In genomic region chr3:186567072-186567921, GRCh38 we compare ENCODE assay signal across 8 cellular contexts. TPM values are rescaled to one million over a fixed set of nuclear protein-coding genes. Genes with fewer than 3 reads are reported as not detected.
DNase-seq lines count a peak whose midpoint lies in the region; TF ChIP-seq lines count a peak whose summit lies in the region.

TBCCD1 (minus strand) TSS chr3:186567339; CDS start chr3:186564329, 3,010 bp downstream.

- H3K4me1 Mint-ChIP-seq in nephron progenitor cell: peaks cover 47% of the 10 kb centered on the region
- peaks cover 69% of the 10 kb centered on the region for H3K4me1 Mint-ChIP-seq in stimulated activated naive CD8-positive, alpha-beta T cell treated with anti-CD3 and anti-CD28 coated beads, Interleukin-15, Interleukin-2, amounts not matched to agents 100 ng/mL and 50 ng/mL, for 24 hours (ENCODE audit: low read depth)

- TF ChIP-seq CTCF in nephron progenitor cell (IDR thresholded peaks at IDR 0.05): no peak

- peak within 1 kb of the TSS; percentile 91 for H3K4me3 Mint-ChIP-seq in nephron progenitor cell
- H3K4me3 Mint-ChIP-seq in stimulated activated naive CD8-positive, alpha-beta T cell treated with anti-CD3 and anti-CD28 coated beads, Interleukin-15, Interleukin-2, amounts not matched to agents 100 ng/mL and 50 ng/mL, for 24 hours: peak within 1 kb of the TSS; percentile 99

- no peaks in the 10 kb centered on the region for H3K9me3 Mint-ChIP-seq in nephron progenitor cell
- H3K9me3 Mint-ChIP-seq in stimulated activated naive CD8-positive, alpha-beta T cell treated with anti-CD3 and anti-CD28 coated beads, Interleukin-15, Interleukin-2, amounts not matched to agents 100 ng/mL and 50 ng/mL, for 24 hours: no peaks in the 10 kb centered on the region

- H3K27me3 Mint-ChIP-seq in nephron progenitor cell (ENCODE audit: low read depth, poor library complexity): no peaks in the 10 kb centered on the region
- no peaks in the 10 kb centered on the region for H3K27me3 Mint-ChIP-seq in stimulated activated naive CD8-positive, alpha-beta T cell treated with anti-CD3 and anti-CD28 coated beads, Interleukin-15, Interleukin-2, amounts not matched to agents 100 ng/mL and 50 ng/mL, for 24 hours

- H3K27ac Mint-ChIP-seq in nephron progenitor cell: peak within 1 kb of the TSS; percentile 91
- H3K27ac Mint-ChIP-seq in stimulated activated naive CD8-positive, alpha-beta T cell treated with anti-CD3 and anti-CD28 coated beads, Interleukin-15, Interleukin-2, amounts not matched to agents 100 ng/mL and 50 ng/mL, for 24 hours: peak within 1 kb of the TSS; percentile 88

- no peaks in the 10 kb centered on the region for H3K36me3 ChIP-seq in H7 (replicated peaks; ENCODE audit: control insufficient read depth, insufficient read depth, low read length)

- H3K27me3 ChIP-seq in H7 (ENCODE audit: control insufficient read depth, insufficient read depth, low read length): no peaks in the 10 kb centered on the region

- H3K36me3 Mint-ChIP-seq in nephron progenitor cell (ENCODE audit: low read depth): peaks cover 7% of the 10 kb centered on the region
- peaks cover 34% of the 10 kb centered on the region for H3K36me3 Mint-ChIP-seq in stimulated activated naive CD8-positive, alpha-beta T cell treated with anti-CD3 and anti-CD28 coated beads, Interleukin-15, Interleukin-2, amounts not matched to agents 100 ng/mL and 50 ng/mL, for 24 hours (ENCODE audit: low read depth)

- DNase-seq in ELR (ENCODE audit: low read depth) (peak; percentile 83), H7 (peak; percentile 95), M059J (ENCODE audit: low read depth) (peak; percentile 86), SHP77 (lab: John Stamatoyannopoulos, UW) (peak; percentile 76 to 83), activated gamma-delta T cell (lab: John Stamatoyannopoulos, UW) (peak; percentile 95), fibroblast of the conjunctiva (ENCODE audit: low read depth) (peak; percentile 67), nephron progenitor cell (peak; percentile 97)

- H3K4me3 ChIP-seq in H7 (ENCODE audit: insufficient read depth, low read depth, low read length): peak within 1 kb of the TSS; percentile 93

RNA-seq across cellular contexts. Expression of gene TBCCD1, which starts in this region (rescaled TPM):
- total RNA-seq in H7 (2014; rRNA removed; shearing (Covaris generic)): 15.2 and 19.6 TPM in 2 replicates
- 24.1 and 28.6 TPM in 2 replicates for total RNA-seq in M059J (2014; rRNA removed; shearing (Covaris generic))

Comparison
In these comparisons a context has a peak if more than half of its experiments do, and no peak if none do; other contexts are left out.
1. Peak in every context shown above with its lines: DNase-seq and H3K4me3 ChIP-seq.